19 cellular contexts compared by ENCODE assay signal in the genomic region with DNA sequence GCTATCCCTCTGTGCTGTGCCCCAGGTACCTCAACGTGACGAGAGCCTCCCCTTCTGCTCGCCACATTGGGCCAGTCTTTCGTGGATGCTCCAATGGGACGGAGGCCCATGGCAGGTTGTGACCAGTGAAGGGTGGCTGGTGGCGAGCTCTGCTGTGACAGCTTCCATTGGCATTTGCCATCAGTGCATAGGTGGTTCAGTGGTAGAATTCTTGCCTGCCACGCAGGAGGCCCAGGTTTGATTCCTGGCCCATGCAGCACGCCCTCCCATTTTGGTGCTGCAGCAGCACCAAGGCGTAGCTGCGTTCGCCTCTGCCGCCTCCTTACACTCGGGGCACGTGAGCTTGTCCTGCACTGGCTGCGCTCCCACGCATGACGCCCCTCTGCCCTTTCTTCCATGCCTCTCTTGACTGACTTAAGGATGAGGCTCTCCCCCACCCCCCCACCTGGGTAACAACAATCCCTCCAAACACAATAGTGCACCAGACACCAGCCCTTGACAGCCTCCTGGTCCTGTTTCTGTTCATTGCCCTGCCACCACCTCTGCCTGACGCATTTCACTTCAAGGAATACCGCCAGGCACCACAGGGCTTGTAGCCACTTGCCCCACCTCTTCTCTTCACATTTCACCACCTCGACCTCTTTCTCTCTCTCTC. TPM values are rescaled to one million over a fixed set of nuclear protein-coding genes. Genes with fewer than 3 reads are reported as not detected.
DNase-seq lines count a peak whose midpoint lies in the region; ATAC-seq, FAIRE-seq and TF ChIP-seq lines count a peak whose summit lies in the region.
"Had no signal": no experiment of that assay in that cellular context is flagged by ENCODE, and none has a peak within 500 bp of the region (broad histone marks: within the 10 kb centered on the region; RNA-seq: fewer than 3 reads in every experiment).

No MANE protein-coding gene starts in this region.

- H3K18ac ChIP-seq in H1 (ENCODE audit: extremely low read depth, low read length) = no peak overlapping the region
- no peak overlapping the region for H3K18ac ChIP-seq in neuronal stem cell (ENCODE audit: low read length)

- H2AFZ ChIP-seq in H1 (ENCODE audit: low read length) (no peak overlapping the region), neuronal stem cell (ENCODE audit: low read length) (no peak overlapping the region)

- H3K9me3 ChIP-seq in H1 (ENCODE audit: insufficient read depth in 2 of 2, low read depth in 1 of 2, low read length in 1 of 2) (peaks cover under 1 to 11% of the 10 kb centered on the region in 2 experiments; a peak in 2 of 4 replicates), neuronal stem cell (replicated peaks in 1 of 2; ENCODE audit: control insufficient read depth in 2 of 2, insufficient read depth in 1 of 2, low read depth in 1 of 2, low read length in 2 of 2) (no peaks in the 10 kb centered on the region), Caco-2 (0 out of 2 replicates have a peak, but pooled peaks cover 3% of the 10 kb centered on the region)

- no peak for FAIRE-seq in H1 (lab: Jason Lieb, UNC)
- FAIRE-seq: RCC 7860 had no signal

- no peak for TF ChIP-seq RAD21 in H1 (IDR thresholded peaks at IDR 0.05 in 1 of 2, conservative IDR thresholded peaks at IDR 0.05 in 1 of 2; ENCODE audit: low read depth in 2 of 2, low read length in 2 of 2)

- H3K4me1 ChIP-seq in H1 (replicated peaks in 1 of 4; ENCODE audit: control insufficient read depth in 3 of 4, insufficient read depth in 4 of 4, low read length in 3 of 4) = no peaks in the 10 kb centered on the region
- H3K4me1 ChIP-seq in neuronal stem cell (ENCODE audit: control insufficient read depth in 2 of 2, insufficient read depth in 1 of 2, low read depth in 1 of 2, low read length in 2 of 2) = peaks cover 0 to 2% of the 10 kb centered on the region in 2 donors
- H3K4me1 ChIP-seq in Caco-2 = no peaks in the 10 kb centered on the region

- H3K36me3 ChIP-seq in H1 (ENCODE audit: control insufficient read depth in 2 of 4, insufficient read depth in 4 of 4, low read length in 3 of 4) = no peaks in the 10 kb centered on the region
- no peaks in the 10 kb centered on the region for H3K36me3 ChIP-seq in neuronal stem cell (replicated peaks in 1 of 2; ENCODE audit: control insufficient read depth in 2 of 2, insufficient read depth in 2 of 2, low read length in 2 of 2)
- no peaks in the 10 kb centered on the region for H3K36me3 ChIP-seq in Caco-2 (ENCODE audit: control insufficient read depth, insufficient read depth, low read length)
- H3K36me3 ChIP-seq: BLaER1 treated with 17β-estradiol and CSF1 and Interleukin-3, amounts not matched to agents 10 nM and 100 nM had no signal

- POLR2A ChIA-PET in H1 (lab: Charles Lee; ENCODE audit: partially characterized antibody) = no interaction called here
- POLR2A ChIA-PET in Caco-2 (lab: Charles Lee) = no interaction called here

- H3K36me3 Mint-ChIP-seq in Caco-2 (ENCODE audit: insufficient read depth, unreplicated experiment) = no peaks in the 10 kb centered on the region
- H3K36me3 Mint-ChIP-seq: CD4-positive, alpha-beta memory T cell had no signal

- no peak overlapping the region for H2BK20ac ChIP-seq in H1 (ENCODE audit: low read length)

- H4K5ac ChIP-seq in H1 (ENCODE audit: insufficient read length, low read depth, low read length) = no peak overlapping the region

- TF ChIP-seq POLR2A in H1 (IDR thresholded peaks at IDR 0.05; ENCODE audit: control extremely low read depth in 1 of 2, low read depth in 2 of 2, low read length in 2 of 2) = no peak

- H2BK5ac ChIP-seq in H1 (ENCODE audit: low read depth, low read length) = no peak overlapping the region
- H2BK5ac ChIP-seq in neuronal stem cell (ENCODE audit: low read length) = no peak overlapping the region

- intact Hi-C loops in Caco-2 (cut with micrococcal nuclease; ENCODE audit: unreplicated experiment) = no loop called here

- peaks cover 2% of the 10 kb centered on the region for H3K27me3 Mint-ChIP-seq in Caco-2 (ENCODE audit: insufficient read depth, unreplicated experiment)

- peaks cover 2% of the 10 kb centered on the region; the same call in 1 of the 2 replicates for H3K23me2 ChIP-seq in H1 (ENCODE audit: low read depth, low read length)

- no peak overlapping the region for H4K91ac ChIP-seq in H1 (replicated peaks; ENCODE audit: insufficient read length, low read length)
- H4K91ac ChIP-seq in neuronal stem cell (ENCODE audit: low read depth, low read length, poor library complexity) = no peak overlapping the region

- H3K27me3 ChIP-seq in H1 (replicated peaks in 1 of 4; ENCODE audit: control insufficient read depth in 3 of 4, extremely low read depth in 1 of 4, insufficient read depth in 3 of 4, low read length in 3 of 4) (peaks cover 0 to 6% (median 0%) of the 10 kb centered on the region in 4 experiments; a peak in 4 of 7 replicates), neuronal stem cell (ENCODE audit: control insufficient read depth in 3 of 3, insufficient read depth in 3 of 3, low read depth in 1 of 3, low read length in 3 of 3) (peaks cover 0 to 19% (median 6%) of the 10 kb centered on the region in 3 experiments), Caco-2 (replicated peaks; ENCODE audit: control insufficient read depth, insufficient read depth, low read length) (no peaks in the 10 kb centered on the region; the same call in none of the 2 replicates)

- H2BK12ac ChIP-seq in H1 (ENCODE audit: low read depth, low read length) (no peak overlapping the region), neuronal stem cell (ENCODE audit: low read length) (no peak overlapping the region)

- H2BK15ac ChIP-seq in H1 (ENCODE audit: low read length) (peak overlapping the region; percentile 92; the same call in 1 of the 2 replicates), neuronal stem cell (ENCODE audit: low read length) (no peak overlapping the region)

- H3K14ac ChIP-seq in H1 (ENCODE audit: insufficient read length) (no peak overlapping the region), neuronal stem cell (ENCODE audit: low read length) (no peak overlapping the region)

- H3K56ac ChIP-seq in H1 (replicated peaks; ENCODE audit: insufficient read length, low read depth, low read length) = no peak overlapping the region

- no peak for TF ChIP-seq EP300 in H1 (IDR thresholded peaks at IDR 0.05; ENCODE audit: borderline replicate concordance in 1 of 2, low read depth in 2 of 2, low read length in 2 of 2)

- no TSS peak for BruUV-seq in Caco-2 (replicated peaks; lab: Mats Ljungman, UMichigan)

- H2BK120ac ChIP-seq in H1 (replicated peaks; ENCODE audit: low read depth, low read length) (no peak overlapping the region), neuronal stem cell (ENCODE audit: low read depth, low read length) (no peak overlapping the region)

- H3K4ac ChIP-seq in H1 (replicated peaks; ENCODE audit: insufficient read length, low read depth, low read length) = no peak overlapping the region
- no peak overlapping the region for H3K4ac ChIP-seq in neuronal stem cell (ENCODE audit: low read length)

- H3K4me1 Mint-ChIP-seq in Caco-2 (ENCODE audit: low read depth, unreplicated experiment) = no peaks in the 10 kb centered on the region
- H3K4me1 Mint-ChIP-seq: CD4-positive, alpha-beta memory T cell had no signal

- H3K4me3 ChIP-seq in H1 (ENCODE audit: extremely low read depth in 1 of 4, insufficient read depth in 2 of 4, low read depth in 3 of 4, low read length in 4 of 4) (no peak overlapping the region), neuronal stem cell (ENCODE audit: low read length in 2 of 2) (peak overlapping the region in 1 of 2 donors; percentile 60), Caco-2 (ENCODE audit: low read depth, low read length) (no peak overlapping the region)
- H3K4me3 ChIP-seq: BLaER1 treated with 17β-estradiol and CSF1 and Interleukin-3, amounts not matched to agents 10 nM and 100 nM had no signal

- no peak; the same call in 1 of the 3 replicates for ATAC-seq in SK-N-SH treated with all-trans-retinoic acid at 6 μM for 48 hours

- no peaks in the 10 kb centered on the region for H4K20me1 ChIP-seq in H1 (replicated peaks in 1 of 2; ENCODE audit: control insufficient read depth in 1 of 2, insufficient read depth in 2 of 2, low read length in 2 of 2)
- H4K20me1 ChIP-seq: BLaER1 treated with 17β-estradiol and CSF1 and Interleukin-3, amounts not matched to agents 10 nM and 100 nM had no signal

- CTCF ChIA-PET in H1 (lab: Charles Lee; ENCODE audit: partially characterized antibody) = interaction anchor here (1.4 to 2.0 kb wide), 4 partner anchors 8 to 259 kb away, joined by 4 to 9 read pairs (median 4); a partner anchor contains a TSS
- CTCF ChIA-PET in Caco-2 (lab: Charles Lee) = no interaction called here

- H3K9ac ChIP-seq in H1 (replicated peaks in 1 of 4; ENCODE audit: extremely low read depth in 1 of 4, low read depth in 3 of 4, low read length in 3 of 4) (no peak overlapping the region), neuronal stem cell (ENCODE audit: low read depth, low read length, poor library complexity) (no peak overlapping the region)
- H3K9ac ChIP-seq: BLaER1 treated with 17β-estradiol and CSF1 and Interleukin-3, amounts not matched to agents 10 nM and 100 nM had no signal

- no peaks in the 10 kb centered on the region for H3K79me1 ChIP-seq in H1 (ENCODE audit: low read depth, low read length)
- H3K79me1 ChIP-seq in neuronal stem cell (ENCODE audit: low read depth, low read length) = no peaks in the 10 kb centered on the region

- WGBS in H1 (ENCODE audit: extremely low coverage in 1 of 2, insufficient coverage in 1 of 2, insufficient read length in 1 of 2, insufficient replicate concordance in 2 of 2, low coverage in 1 of 2, low lambda C conversion rate in 2 of 2, missing lambda C conversion rate in 1 of 2), 2 experiments = 88% methylated on average over 18 of the region's 20 CpGs; no CpG with 5 or more reads in 1 of the 2 experiments
- WGBS in neuronal stem cell (ENCODE audit: extremely low coverage in 2 of 2, insufficient read length in 2 of 2, insufficient replicate concordance in 1 of 2), 2 donors = no CpG with 5 or more reads among the region's 20 CpGs

- H4K8ac ChIP-seq in H1 (ENCODE audit: extremely low read depth, insufficient read depth, low read length) (no peak overlapping the region; the same call in 1 of the 2 replicates), neuronal stem cell (ENCODE audit: low read depth, low read length) (no peak overlapping the region)

- no peaks in the 10 kb centered on the region for H3K9me3 Mint-ChIP-seq in Caco-2 (ENCODE audit: unreplicated experiment)

- H2AK5ac ChIP-seq in H1 (ENCODE audit: low read depth, low read length) (no peak overlapping the region), neuronal stem cell (ENCODE audit: low read depth, low read length) (peak overlapping the region; percentile 60)

- no peak overlapping the region for H3K27ac Mint-ChIP-seq in Caco-2 (ENCODE audit: unreplicated experiment)
- H3K27ac Mint-ChIP-seq: CD4-positive, alpha-beta memory T cell had no signal

- H3K4me2 ChIP-seq in H1 (ENCODE audit: insufficient read depth in 1 of 2, low read depth in 2 of 2, low read length in 2 of 2) (no peak overlapping the region), neuronal stem cell (ENCODE audit: insufficient read depth, low read length, poor library complexity, severe bottlenecking) (no peak overlapping the region)
- H3K4me2 ChIP-seq: BLaER1 treated with 17β-estradiol and CSF1 and Interleukin-3, amounts not matched to agents 10 nM and 100 nM had no signal

- no peaks in the 10 kb centered on the region for H3K79me2 ChIP-seq in H1 (ENCODE audit: control insufficient read depth in 1 of 2, insufficient read depth in 2 of 2, low read length in 2 of 2)

- H3K23ac ChIP-seq in H1 (ENCODE audit: insufficient read length) = no peak overlapping the region
- no peak overlapping the region for H3K23ac ChIP-seq in neuronal stem cell (ENCODE audit: low read depth, low read length, poor library complexity)

- TF ChIP-seq CTCF in H1 (IDR thresholded peaks at IDR 0.05; ENCODE audit: control extremely low read depth in 1 of 3, insufficient read depth in 1 of 3, low read depth in 1 of 3, low read length in 3 of 3) (no peak), Caco-2 (IDR thresholded peaks at IDR 0.05; ENCODE audit: insufficient read depth in 1 of 2, low read depth in 1 of 2, low read length in 1 of 2, severe bottlenecking in 1 of 2, unreplicated experiment in 1 of 2) (no peak)

- H3K27ac ChIP-seq in H1 (ENCODE audit: low read depth, low read length) (no peak overlapping the region), neuronal stem cell (replicated peaks; ENCODE audit: low read length) (no peak overlapping the region)
- H3K27ac ChIP-seq: 22Rv1; BLaER1 treated with 17β-estradiol and CSF1 and Interleukin-3, amounts not matched to agents 10 nM and 100 nM had no signal

- no peak overlapping the region for H3K4me3 Mint-ChIP-seq in Caco-2 (ENCODE audit: unreplicated experiment)
- H3K4me3 Mint-ChIP-seq: CD4-positive, alpha-beta memory T cell had no signal

- DNase-seq in DMS53 (lab: John Stamatoyannopoulos, UW) (peak; percentile 43), DMS53 treated with DMSO at 0.1 percent for 48 hours (lab: John Stamatoyannopoulos, UW; ENCODE audit: unreplicated experiment) (no peak), RPMI8226 (peak; percentile 21), H1 (ENCODE audit: low read depth in 1 of 2, low spot score in 2 of 2) (no peak), neuronal stem cell (ENCODE audit: low spot score) (no peak), Caco-2 (no peak)
- no peak for DNase-seq in stimulated activated CD4-positive, alpha-beta T cell treated with anti-CD3 and anti-CD28 coated beads, Interleukin-2, amount 100 ng/mL, for 24 hours
- DNase-seq: CD4-positive, alpha-beta memory T cell; Kasumi-1; MM.1S; NCI-H1092; NCI-H2029 treated with DMSO at 0.1 percent for 48 hours; NCI-H345; NCI-H524; Right ventricle myocardium superior had no signal

RNA-seq across cellular contexts. Expression of a gene that starts 24.7 kb away (rescaled TPM):
- 0.55 and 0.71 TPM in 2 replicates for total RNA-seq in H1 (2021; fragmentation: NEBNext Ultra II Directional; extraction: Animal tissue kit (Norgen Biotek cat#: 25700))
- 0.28 and 0.86 TPM in 2 replicates for polyA plus RNA-seq in H1 (2011; rRNA removed)
- polyA plus RNA-seq in H1 (2011; cell fraction: cytosol; rRNA removed) = 0.49 TPM
- polyA plus RNA-seq in H1 (2011; cell fraction: nucleus; rRNA removed) = 0.26 TPM
- polyA plus RNA-seq in H1 (2012, experiment 1 of 2) = 0.39 to 0.71 TPM (median 0.51 TPM) in 4 replicates
- polyA plus RNA-seq in H1 (2012, experiment 2 of 2) = 0.30 TPM
- 1.6 TPM for polyA plus RNA-seq in H1 (2013, experiment 1 of 2)
- polyA plus RNA-seq in H1 (2013, experiment 2 of 2) = 1.7 TPM
- polyA minus RNA-seq in H1 (2011; rRNA and poly(A)+ RNA removed) = 0.19 and 0.34 TPM in 2 replicates
- polyA minus RNA-seq in H1 (2011; cell fraction: cytosol; rRNA and poly(A)+ RNA removed) = not detected
- polyA minus RNA-seq in H1 (2011; cell fraction: nucleus; rRNA and poly(A)+ RNA removed) = not detected
- 0.15 TPM for polyA plus RNA-seq in neuronal stem cell (2013, experiment 1 of 2)
- polyA plus RNA-seq in neuronal stem cell (2013, experiment 2 of 2) = 0.14 TPM
- not detected in 2 replicates for total RNA-seq in Caco-2 (2022)
- polyA plus RNA-seq: CD4-positive, alpha-beta memory T cell had no signal

RNA-seq across cellular contexts. Expression of a gene that starts 43.8 kb away (rescaled TPM):
- total RNA-seq in H1 (2021; fragmentation: NEBNext Ultra II Directional; extraction: Animal tissue kit (Norgen Biotek cat#: 25700)) = 0.15 and 0.17 TPM in 2 replicates
- polyA plus RNA-seq in H1 (2011; rRNA removed) = 0.05 and 0.06 TPM in 2 replicates
- polyA plus RNA-seq in H1 (2011; cell fraction: cytosol; rRNA removed) = 0.05 TPM
- polyA plus RNA-seq in H1 (2011; cell fraction: nucleus; rRNA removed) = not detected
- 0.11 to 0.15 TPM in 2 of 4 replicates, not detected in the others for polyA plus RNA-seq in H1 (2012, experiment 1 of 2)
- polyA plus RNA-seq in H1 (2012, experiment 2 of 2) = 0.08 TPM
- polyA plus RNA-seq in H1 (2013, experiment 1 of 2) = not detected
- polyA plus RNA-seq in H1 (2013, experiment 2 of 2) = not detected
- polyA minus RNA-seq in H1 (2011; rRNA and poly(A)+ RNA removed) = not detected in 2 replicates
- polyA minus RNA-seq in H1 (2011; cell fraction: cytosol; rRNA and poly(A)+ RNA removed) = not detected
- polyA minus RNA-seq in H1 (2011; cell fraction: nucleus; rRNA and poly(A)+ RNA removed) = 0.30 TPM
- polyA plus RNA-seq in neuronal stem cell (2013, experiment 1 of 2) = 0.07 TPM
- polyA plus RNA-seq in neuronal stem cell (2013, experiment 2 of 2) = 0.07 TPM
- total RNA-seq in Caco-2 (2022) = 0.32 and 0.60 TPM in 2 replicates

Comparison
In these comparisons a context has a peak if more than half of its experiments do, and no peak if none do; other contexts are left out.
1. DNase-seq: peak in DMS53 (single experiment) and RPMI8226 (single experiment); none in DMS53 treated with DMSO at 0.1 percent for 48 hours (single experiment), H1 (0 of 2), neuronal stem cell (single experiment), stimulated activated CD4-positive, alpha-beta T cell treated with anti-CD3 and anti-CD28 coated beads, Interleukin-2, amount 100 ng/mL, for 24 hours (0 of 2) and Caco-2 (0 of 2).